9 cellular contexts compared by ENCODE assay signal in genomic region chr2:37472959-37473358, GRCh38.
A peak's percentile ranks its signal among the peaks of the same experiment; 100 is the strongest.
DNase-seq lines count a peak whose midpoint lies in the region; ATAC-seq and TF ChIP-seq lines count a peak whose summit lies in the region.
"Had no signal": no experiment of that assay in that cellular context is flagged by ENCODE, and none has a peak within 500 bp of the region (broad histone marks: within the 10 kb centered on the region; RNA-seq: fewer than 3 reads in every experiment).

No MANE protein-coding gene starts in this region.

- H3K27ac ChIP-seq in thoracic aorta = peak overlapping the region; percentile 52 to 58
- H3K27ac ChIP-seq: 22Rv1 had no signal

- no peaks in the 10 kb centered on the region for H3K4me1 Mint-ChIP-seq in activated naive CD4-positive, alpha-beta T cell treated with anti-CD3 and anti-CD28 coated beads for 36 hours (ENCODE audit: low read depth)

- H3K4me3 Mint-ChIP-seq in activated naive CD4-positive, alpha-beta T cell treated with anti-CD3 and anti-CD28 coated beads for 36 hours = no peak overlapping the region

- CTCF ChIA-PET in activated naive CD4-positive, alpha-beta T cell treated with anti-CD3 and anti-CD28 coated beads for 36 hours (lab: Charles Lee) = interaction anchor here (0.6 to 0.7 kb wide), 2 partner anchors 20 to 121 kb away, joined by 3 to 7 read pairs; no protein-coding TSS in a partner anchor

- no peaks in the 10 kb centered on the region for H3K9me3 Mint-ChIP-seq in activated naive CD4-positive, alpha-beta T cell treated with anti-CD3 and anti-CD28 coated beads for 36 hours

- no peak overlapping the region for H3K27ac Mint-ChIP-seq in activated naive CD4-positive, alpha-beta T cell treated with anti-CD3 and anti-CD28 coated beads for 36 hours

- intact Hi-C loops in activated naive CD4-positive, alpha-beta T cell treated with anti-CD3 and anti-CD28 coated beads for 36 hours (cut with micrococcal nuclease) = no loop called here

- no peak overlapping the region for H3K4me3 ChIP-seq in thoracic aorta

- peak; percentile 45 for DNase-seq in NCI-H1436 (lab: John Stamatoyannopoulos, UW)
- no peak for DNase-seq in NCI-H1436 treated with DMSO at 0.1 percent for 48 hours (lab: John Stamatoyannopoulos, UW)
- DNase-seq in NCI-H748 treated with DMSO at 0.1 percent for 48 hours (lab: John Stamatoyannopoulos, UW) = peak; percentile 70
- DNase-seq in fibroblast of gingiva (ENCODE audit: low read depth) = peak; percentile 92
- no peak for DNase-seq in thoracic aorta (ENCODE audit: low spot score)
- DNase-seq in activated naive CD4-positive, alpha-beta T cell treated with anti-CD3 and anti-CD28 coated beads for 36 hours = no peak
- DNase-seq in stimulated activated CD4-positive, alpha-beta T cell treated with anti-CD3 and anti-CD28 coated beads, Interleukin-1b, Interleukin-23, amount 100 ng/mL, for 48 hours = no peak
- DNase-seq in HUDEP-2 (lab: John Stamatoyannopoulos, UW; ENCODE audit: unreplicated experiment in 76 of 76) = no peak

- no peak for TF ChIP-seq CTCF in thoracic aorta (IDR thresholded peaks at IDR 0.05)

- peaks cover 1% of the 10 kb centered on the region for H3K27me3 Mint-ChIP-seq in activated naive CD4-positive, alpha-beta T cell treated with anti-CD3 and anti-CD28 coated beads for 36 hours (ENCODE audit: low read depth)

- H3K9me3 ChIP-seq in thoracic aorta = no peaks in the 10 kb centered on the region

- H3K27me3 ChIP-seq in thoracic aorta (replicated peaks; ENCODE audit: insufficient read depth) = no peaks in the 10 kb centered on the region

- no peaks in the 10 kb centered on the region for H3K36me3 Mint-ChIP-seq in activated naive CD4-positive, alpha-beta T cell treated with anti-CD3 and anti-CD28 coated beads for 36 hours (ENCODE audit: low read depth)

- H3K4me1 ChIP-seq in thoracic aorta (ENCODE audit: control insufficient read depth in 1 of 2, low read depth in 2 of 2) = peaks cover 28 to 77% of the 10 kb centered on the region in 2 donors

- peak; percentile 29 for ATAC-seq in thoracic aorta (ENCODE audit: insufficient number of reproducible peaks, low FRiP score, low read depth)

- no peaks in the 10 kb centered on the region for H3K36me3 ChIP-seq in thoracic aorta

Comparison
In these comparisons a context has a peak if more than half of its experiments do, and no peak if none do; other contexts are left out.
1. DNase-seq: peak in NCI-H1436 (single experiment), NCI-H748 treated with DMSO at 0.1 percent for 48 hours (single experiment) and fibroblast of gingiva (single experiment); none in NCI-H1436 treated with DMSO at 0.1 percent for 48 hours (single experiment), thoracic aorta (single experiment), activated naive CD4-positive, alpha-beta T cell treated with anti-CD3 and anti-CD28 coated beads for 36 hours (single experiment), stimulated activated CD4-positive, alpha-beta T cell treated with anti-CD3 and anti-CD28 coated beads, Interleukin-1b, Interleukin-23, amount 100 ng/mL, for 48 hours (single experiment) and HUDEP-2 (0 of 76).